1 cellular context compared by ENCODE assay signal in the genomic region with DNA sequence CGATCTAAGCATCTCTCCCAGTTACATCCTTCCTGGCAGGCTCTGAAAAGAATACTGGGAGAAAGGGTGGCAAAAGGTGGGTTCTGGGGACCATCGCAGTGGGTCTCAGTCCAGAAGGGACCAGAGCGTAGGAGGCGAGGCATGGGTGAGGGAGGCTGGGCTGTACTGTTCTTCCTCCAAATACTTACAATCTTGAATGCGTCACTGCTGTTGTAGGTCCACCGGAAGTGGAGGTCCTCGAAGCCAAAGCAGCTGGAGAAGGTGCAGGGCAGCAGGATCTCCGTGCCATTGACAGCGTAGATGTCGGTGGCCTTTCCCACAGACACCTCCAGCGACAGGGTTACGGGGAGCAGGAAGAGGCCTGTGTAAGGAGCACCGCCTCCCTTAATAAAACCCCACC.
TF ChIP-seq lines count a peak whose summit lies in the region.

No MANE protein-coding gene starts in this region.

TF ChIP-seq in H1, 55 proteins besides CTCF, POLR2A, EP300 and RAD21 (continued from another document):
- TF ChIP-seq RBBP5 (IDR thresholded peaks at IDR 0.05; ENCODE audit: borderline replicate concordance, low read depth, low read length) (no peak), YY1 (IDR thresholded peaks at IDR 0.05; ENCODE audit: low read depth, low read length) (no peak), GABPA (IDR thresholded peaks at IDR 0.05; ENCODE audit: borderline replicate concordance, insufficient read depth, low read length) (no peak), E2F6 (IDR thresholded peaks at IDR 0.05) (no peak), ZNF274 (IDR thresholded peaks at IDR 0.05; ENCODE audit: borderline replicate concordance, extremely low read depth, low read length) (no peak), NRF1 (IDR thresholded peaks at IDR 0.05; ENCODE audit: low read depth, low read length) (no peak)
